ENCODE assay signal across 23 cellular contexts in the genomic region with DNA sequence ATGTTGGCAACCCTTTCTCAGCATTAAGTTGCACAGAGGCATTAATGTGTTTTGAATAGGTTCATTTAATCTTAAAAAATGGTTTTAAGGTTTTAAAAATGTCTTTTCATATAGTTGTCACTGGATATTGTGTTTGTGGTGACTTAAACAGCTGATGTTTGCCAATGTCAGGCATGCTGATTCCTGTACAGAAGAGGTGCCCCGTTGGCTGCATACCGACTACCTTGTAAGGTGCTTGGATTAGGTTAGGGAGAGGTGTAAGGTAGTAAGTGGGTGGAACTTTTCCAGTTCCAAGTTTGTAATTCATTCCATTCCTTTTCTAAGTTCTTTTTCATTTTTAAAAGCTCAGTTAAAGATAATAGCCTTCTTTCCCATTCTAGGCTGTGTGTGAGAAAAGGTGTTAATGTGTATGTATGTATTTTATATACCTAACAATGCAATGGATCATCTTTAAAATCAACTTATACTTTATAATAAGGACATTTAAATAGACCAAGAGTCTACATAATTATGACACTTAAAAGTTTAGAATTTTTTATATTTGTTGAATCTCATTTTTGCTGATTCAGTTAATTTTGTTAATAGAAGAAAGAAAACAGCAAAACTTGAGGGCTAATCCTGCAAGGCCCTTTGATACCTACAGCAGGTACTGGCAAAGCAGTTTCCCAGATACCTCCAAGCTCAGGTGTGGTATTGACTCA.
"Had no signal": no experiment of that assay in that cellular context is flagged by ENCODE, and none has a peak within 500 bp of the region (broad histone marks: within the 10 kb centered on the region; RNA-seq: fewer than 3 reads in every experiment).

No MANE protein-coding gene starts in this region.

- DNase-seq: cortex of kidney; effector memory CD4-positive, alpha-beta T cell; foreskin melanocyte; head of caudate nucleus; kidney; left cardiac atrium; left ventricle myocardium superior; mucosa of descending colon; natural killer cell; posterior cingulate gyrus; small intestine; stimulated activated CD4-positive, alpha-beta T cell treated with anti-CD3 and anti-CD28 coated beads, Interleukin-12 subunit alpha, Interleukin-12 subunit beta, amount 100 ng/mL, for 4 hours; stimulated activated naive CD4-positive, alpha-beta T cell; stomach; substantia nigra had no signal

- H3K9me3 Mint-ChIP-seq: natural killer cell, neural crest cell had no signal

- H3K4me3 ChIP-seq: hepatocyte, lung, mucosa of descending colon, right atrium auricular region, stomach, thoracic aorta had no signal

- H3K9me3 ChIP-seq: mucosa of descending colon, right atrium auricular region, stomach, thoracic aorta had no signal

- H3K4me3 Mint-ChIP-seq: natural killer cell, neural crest cell had no signal

- H3K4me2 ChIP-seq: hepatocyte had no signal

- H3K36me3 ChIP-seq: thoracic aorta had no signal

- H3K79me2 ChIP-seq: hepatocyte had no signal

- H3K4me1 ChIP-seq: right atrium auricular region had no signal

- H3K27ac Mint-ChIP-seq: natural killer cell had no signal

- H3K27me3 ChIP-seq: hepatocyte, right atrium auricular region, stomach had no signal

- H3K27ac ChIP-seq: epithelial cell of prostate, hepatocyte, right atrium auricular region, stomach, thoracic aorta had no signal

- FAIRE-seq: endometrium, kidney, small intestine, urothelium cell line had no signal

- H2AFZ ChIP-seq: hepatocyte had no signal
